Comparison of ENCODE assay signal across 9 cellular contexts in genomic region chr9:109251080-109251775, GRCh38.
DNase-seq lines count a peak whose midpoint lies in the region; ATAC-seq and TF ChIP-seq lines count a peak whose summit lies in the region.
"Had no signal": no experiment of that assay in that cellular context is flagged by ENCODE, and none has a peak within 500 bp of the region (broad histone marks: within the 10 kb centered on the region; RNA-seq: fewer than 3 reads in every experiment).

No MANE protein-coding gene starts in this region.

- no peak overlapping the region for H3K4me3 ChIP-seq in CD4-positive, alpha-beta memory T cell (ENCODE audit: low read length in 2 of 2)
- no peak overlapping the region for H3K4me3 ChIP-seq in tibial nerve

- ATAC-seq in naive thymus-derived CD8-positive, alpha-beta T cell, result no peak

- TF ChIP-seq CTCF in osteocyte (IDR thresholded peaks at IDR 0.05) (no peak), tibial nerve (IDR thresholded peaks at IDR 0.05) (no peak)

- no peak overlapping the region for H3K27ac ChIP-seq in CD4-positive, alpha-beta memory T cell (ENCODE audit: low read depth, low read length)
- H3K27ac ChIP-seq in tibial nerve, result peak overlapping the region in 2 of 4 donors; percentile 5 to 24

- POLR2A ChIA-PET in CD4-positive, alpha-beta memory T cell (lab: Charles Lee; ENCODE audit: partially characterized antibody), result no interaction called here
- POLR2A ChIA-PET in naive thymus-derived CD8-positive, alpha-beta T cell (lab: Charles Lee), result no interaction called here

- no peaks in the 10 kb centered on the region for H3K9me3 Mint-ChIP-seq in dendritic cell treated with granulocyte-macrophage colony-stimulating factor and Interleukin-4, amounts not matched to agents 40 ng/mL and 50 ng/mL, for 4 days
- H3K9me3 Mint-ChIP-seq in osteocyte (ENCODE audit: unreplicated experiment), result no peaks in the 10 kb centered on the region
- no peaks in the 10 kb centered on the region for H3K9me3 Mint-ChIP-seq in CD4-positive, alpha-beta memory T cell
- H3K9me3 Mint-ChIP-seq in naive thymus-derived CD8-positive, alpha-beta T cell, result no peaks in the 10 kb centered on the region

- no peak for TF ChIP-seq EP300 in tibial nerve (IDR thresholded peaks at IDR 0.05)

- H3K27me3 Mint-ChIP-seq in dendritic cell treated with granulocyte-macrophage colony-stimulating factor and Interleukin-4, amounts not matched to agents 40 ng/mL and 50 ng/mL, for 4 days, result peaks cover 31% of the 10 kb centered on the region
- H3K27me3 Mint-ChIP-seq in osteocyte (ENCODE audit: unreplicated experiment), result no peaks in the 10 kb centered on the region
- peaks cover 0 to 2% of the 10 kb centered on the region in 2 donors for H3K27me3 Mint-ChIP-seq in CD4-positive, alpha-beta memory T cell
- H3K27me3 Mint-ChIP-seq in naive thymus-derived CD8-positive, alpha-beta T cell, result peaks cover 0 to 12% (median 5%) of the 10 kb centered on the region in 5 donors

- DNase-seq in H4 (ENCODE audit: low spot score) (peak; percentile 58), NCI-H345 treated with DMSO at 0.1 percent for 48 hours (lab: John Stamatoyannopoulos, UW; ENCODE audit: unreplicated experiment) (peak; percentile 96), osteocyte (ENCODE audit: extremely low spot score, unreplicated experiment) (no peak), activated T-cell treated with anti-CD3 and anti-CD28 coated beads for 4 hours (no peak), tibial nerve (ENCODE audit: low spot score in 2 of 2) (no peak)
- no peak for DNase-seq in CD4-positive, alpha-beta memory T cell
- no peak for DNase-seq in naive thymus-derived CD8-positive, alpha-beta T cell
- DNase-seq: activated CD4-positive, alpha-beta T cell treated with anti-CD3 and anti-CD28 coated beads, Interleukin-2, amount 50 U/mL, for 4 hours had no signal

- no peaks in the 10 kb centered on the region for H3K9me3 ChIP-seq in CD4-positive, alpha-beta memory T cell (ENCODE audit: control insufficient read depth in 1 of 2, low read length in 2 of 2)
- no peaks in the 10 kb centered on the region for H3K9me3 ChIP-seq in tibial nerve

- H3K4me1 ChIP-seq in CD4-positive, alpha-beta memory T cell (ENCODE audit: insufficient read depth, low read length), result no peaks in the 10 kb centered on the region
- peaks cover 0 to 39% (median 6%) of the 10 kb centered on the region in 4 donors for H3K4me1 ChIP-seq in tibial nerve

- WGBS in tibial nerve, 2 donors, result 71 to 80% methylated on average over 10 of the region's 10 CpGs

- H3K36me3 ChIP-seq in CD4-positive, alpha-beta memory T cell (ENCODE audit: insufficient read depth, low read length), result no peaks in the 10 kb centered on the region
- peaks cover 0 to 10% (median 0%) of the 10 kb centered on the region in 3 donors for H3K36me3 ChIP-seq in tibial nerve

- CTCF ChIA-PET in CD4-positive, alpha-beta memory T cell (lab: Charles Lee; ENCODE audit: partially characterized antibody), result interaction anchor here (1.1 kb wide), 1 partner anchor 10 kb away, joined by 3 read pairs; no protein-coding TSS in a partner anchor

- peak overlapping the region; percentile 31 for H3K27ac Mint-ChIP-seq in dendritic cell treated with granulocyte-macrophage colony-stimulating factor and Interleukin-4, amounts not matched to agents 40 ng/mL and 50 ng/mL, for 4 days
- peak overlapping the region; percentile 97 for H3K27ac Mint-ChIP-seq in osteocyte (ENCODE audit: unreplicated experiment)
- no peak overlapping the region for H3K27ac Mint-ChIP-seq in CD4-positive, alpha-beta memory T cell
- H3K27ac Mint-ChIP-seq in naive thymus-derived CD8-positive, alpha-beta T cell, result no peak overlapping the region

- H3K36me3 Mint-ChIP-seq in dendritic cell treated with granulocyte-macrophage colony-stimulating factor and Interleukin-4, amounts not matched to agents 40 ng/mL and 50 ng/mL, for 4 days (ENCODE audit: low read depth), result no peaks in the 10 kb centered on the region
- peaks cover 6% of the 10 kb centered on the region for H3K36me3 Mint-ChIP-seq in osteocyte (ENCODE audit: unreplicated experiment)
- H3K36me3 Mint-ChIP-seq in CD4-positive, alpha-beta memory T cell, result no peaks in the 10 kb centered on the region
- no peaks in the 10 kb centered on the region for H3K36me3 Mint-ChIP-seq in naive thymus-derived CD8-positive, alpha-beta T cell

- TF ChIP-seq POLR2A in tibial nerve (IDR thresholded peaks at IDR 0.05), result no peak

- peaks cover 13% of the 10 kb centered on the region for H3K4me1 Mint-ChIP-seq in dendritic cell treated with granulocyte-macrophage colony-stimulating factor and Interleukin-4, amounts not matched to agents 40 ng/mL and 50 ng/mL, for 4 days (ENCODE audit: low read depth)
- H3K4me1 Mint-ChIP-seq in osteocyte (ENCODE audit: unreplicated experiment), result peaks cover 77% of the 10 kb centered on the region
- H3K4me1 Mint-ChIP-seq in CD4-positive, alpha-beta memory T cell, result no peaks in the 10 kb centered on the region
- H3K4me1 Mint-ChIP-seq in naive thymus-derived CD8-positive, alpha-beta T cell, result peaks cover 0 to 1% (median 0%) of the 10 kb centered on the region in 4 donors

- H3K27me3 ChIP-seq in CD4-positive, alpha-beta memory T cell (ENCODE audit: insufficient read depth, low read length), result no peaks in the 10 kb centered on the region
- H3K27me3 ChIP-seq in tibial nerve, result no peaks in the 10 kb centered on the region

- intact Hi-C loops in dendritic cell treated with granulocyte-macrophage colony-stimulating factor and Interleukin-4, amounts not matched to agents 40 ng/mL and 50 ng/mL, for 4 days (cut with micrococcal nuclease), result no loop called here
- intact Hi-C loops in CD4-positive, alpha-beta memory T cell (cut with micrococcal nuclease), result no loop called here

- H3K4me3 Mint-ChIP-seq in dendritic cell treated with granulocyte-macrophage colony-stimulating factor and Interleukin-4, amounts not matched to agents 40 ng/mL and 50 ng/mL, for 4 days, result peak overlapping the region; percentile 15
- H3K4me3 Mint-ChIP-seq in osteocyte (ENCODE audit: unreplicated experiment), result peak overlapping the region; percentile 43
- no peak overlapping the region for H3K4me3 Mint-ChIP-seq in CD4-positive, alpha-beta memory T cell
- H3K4me3 Mint-ChIP-seq in naive thymus-derived CD8-positive, alpha-beta T cell, result no peak overlapping the region

Comparison
In these comparisons a context has a peak if more than half of its experiments do, and no peak if none do; other contexts are left out.
1. DNase-seq: peak in H4 (single experiment) and NCI-H345 treated with DMSO at 0.1 percent for 48 hours (single experiment); none in osteocyte (single experiment), CD4-positive, alpha-beta memory T cell (0 of 5), activated T-cell treated with anti-CD3 and anti-CD28 coated beads for 4 hours (single experiment), tibial nerve (0 of 2) and naive thymus-derived CD8-positive, alpha-beta T cell (0 of 10).
2. H3K27ac Mint-ChIP-seq: peak in dendritic cell treated with granulocyte-macrophage colony-stimulating factor and Interleukin-4, amounts not matched to agents 40 ng/mL and 50 ng/mL, for 4 days (single experiment) and osteocyte (single experiment); none in CD4-positive, alpha-beta memory T cell (0 of 7) and naive thymus-derived CD8-positive, alpha-beta T cell (0 of 10).
3. H3K4me3 Mint-ChIP-seq: peak in dendritic cell treated with granulocyte-macrophage colony-stimulating factor and Interleukin-4, amounts not matched to agents 40 ng/mL and 50 ng/mL, for 4 days (single experiment) and osteocyte (single experiment); none in CD4-positive, alpha-beta memory T cell (0 of 8) and naive thymus-derived CD8-positive, alpha-beta T cell (0 of 10).